15 cellular contexts compared by ENCODE assay signal in the genomic region with DNA sequence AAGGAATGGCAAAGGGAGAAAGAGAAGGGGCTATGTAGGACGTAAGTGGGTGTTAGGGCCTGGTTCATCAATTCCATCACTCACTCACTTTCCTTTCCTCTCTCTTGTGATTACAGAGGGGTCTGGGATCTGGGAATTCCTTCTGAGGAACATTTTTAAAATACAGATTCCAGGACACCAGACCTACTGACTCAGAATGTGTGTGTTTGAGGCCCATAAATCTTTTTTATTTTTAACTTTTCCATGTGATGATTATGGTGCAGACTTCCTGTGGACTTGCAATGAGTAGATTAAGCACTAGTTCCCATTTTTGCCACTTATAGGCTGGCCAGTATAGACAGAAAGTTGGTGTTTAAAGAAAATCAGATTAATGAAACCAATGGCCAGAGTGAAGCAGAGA. TPM values are rescaled to one million over a fixed set of nuclear protein-coding genes. Genes with fewer than 3 reads are reported as not detected.
DNase-seq lines count a peak whose midpoint lies in the region; ATAC-seq and TF ChIP-seq lines count a peak whose summit lies in the region.
"Had no signal": no experiment of that assay in that cellular context is flagged by ENCODE, and none has a peak within 500 bp of the region (broad histone marks: within the 10 kb centered on the region; RNA-seq: fewer than 3 reads in every experiment).

No MANE protein-coding gene starts in this region.

- peaks cover 19% of the 10 kb centered on the region for H3K4me1 Mint-ChIP-seq in activated naive CD8-positive, alpha-beta T cell (ENCODE audit: low read depth)
- H3K4me1 Mint-ChIP-seq: immature natural killer cell had no signal

- H3K36me3 Mint-ChIP-seq in activated naive CD8-positive, alpha-beta T cell, result no peaks in the 10 kb centered on the region
- H3K36me3 Mint-ChIP-seq: activated naive CD4-positive, alpha-beta T cell treated with anti-CD3 and anti-CD28 coated beads, Interleukin-2, amount 50 U/mL, for 24 hours had no signal

- CTCF ChIA-PET in mammary epithelial cell (lab: Charles Lee; ENCODE audit: low non-redundant PET), result no interaction called here

- no peak overlapping the region for H3K9ac ChIP-seq in mammary epithelial cell (ENCODE audit: insufficient read depth, low read length)
- H3K9ac ChIP-seq in subcutaneous abdominal adipose tissue (ENCODE audit: low read length in 5 of 5), result no peak overlapping the region

- no peaks in the 10 kb centered on the region for H3K9me3 ChIP-seq in mammary epithelial cell (replicated peaks; ENCODE audit: insufficient read depth, low read length)
- no peaks in the 10 kb centered on the region for H3K9me3 ChIP-seq in breast epithelium
- H3K9me3 ChIP-seq in subcutaneous abdominal adipose tissue (ENCODE audit: control insufficient read depth in 5 of 5, low read length in 5 of 5), result no peaks in the 10 kb centered on the region

- in situ Hi-C loops in mammary epithelial cell (cut with MboI; ENCODE audit: low sequenced_read_pairs in 2 of 2), result no loop called here

- BruUV-seq in mammary epithelial cell (replicated peaks; lab: Mats Ljungman, UMichigan), result no TSS peak

- H2AFZ ChIP-seq in mammary epithelial cell (ENCODE audit: low read depth, low read length), result peak overlapping the region; percentile 25

- no peak for TF ChIP-seq POLR2A in breast epithelium (IDR thresholded peaks at IDR 0.05)

- H3K27me3 Mint-ChIP-seq in activated naive CD8-positive, alpha-beta T cell, result no peaks in the 10 kb centered on the region
- H3K27me3 Mint-ChIP-seq: activated naive CD4-positive, alpha-beta T cell treated with anti-CD3 and anti-CD28 coated beads, Interleukin-2, amount 50 U/mL, for 24 hours had no signal

- DNase-seq in mammary epithelial cell (peak; percentile 2), breast epithelium (ENCODE audit: low spot score in 2 of 2) (no peak), NCI-H345 treated with DMSO at 0.1 percent for 48 hours (lab: John Stamatoyannopoulos, UW; ENCODE audit: unreplicated experiment) (no peak), HT-29 (ENCODE audit: low spot score) (no peak)
- DNase-seq: AML-193, DMS79, immature natural killer cell, NCI-H1436 treated with DMSO at 0.1 percent for 48 hours, NCI-H69 had no signal

- 100% methylated on average over 1 of the region's 1 CpG for WGBS in mammary epithelial cell (ENCODE audit: low coverage, missing lambda C conversion rate)

- no peaks in the 10 kb centered on the region for H3K36me3 ChIP-seq in mammary epithelial cell (ENCODE audit: insufficient read depth, low read length)
- H3K36me3 ChIP-seq in breast epithelium, result no peaks in the 10 kb centered on the region
- H3K36me3 ChIP-seq in subcutaneous abdominal adipose tissue (ENCODE audit: control insufficient read depth in 5 of 5, insufficient read depth in 5 of 5, low read length in 5 of 5), result no peaks in the 10 kb centered on the region
- H3K36me3 ChIP-seq: SJSA1 had no signal

- H3K27ac ChIP-seq in mammary epithelial cell (ENCODE audit: insufficient read depth, low read depth, low read length) (no peak overlapping the region), breast epithelium (no peak overlapping the region), subcutaneous abdominal adipose tissue (ENCODE audit: low read depth, low read length) (peak overlapping the region; percentile 25)
- H3K27ac ChIP-seq: SJSA1 had no signal

- H3K4me2 ChIP-seq in mammary epithelial cell (ENCODE audit: insufficient read depth, low read depth, low read length), result no peak overlapping the region

- H3K4me1 ChIP-seq in mammary epithelial cell (ENCODE audit: insufficient read depth, low read length) (no peaks in the 10 kb centered on the region), breast epithelium (no peaks in the 10 kb centered on the region), subcutaneous abdominal adipose tissue (ENCODE audit: control insufficient read depth in 5 of 5, insufficient read depth in 5 of 5, low read length in 5 of 5) (peaks cover 0 to 10% (median 0%) of the 10 kb centered on the region in 5 donors)
- H3K4me1 ChIP-seq: SJSA1 had no signal

- H3K27ac Mint-ChIP-seq in activated naive CD8-positive, alpha-beta T cell, result peak overlapping the region; percentile 73
- H3K27ac Mint-ChIP-seq: immature natural killer cell had no signal

- ATAC-seq in HG03095 (IDR thresholded peaks at IDR 0.05; ENCODE audit: unreplicated experiment) (peak; percentile 5), GM21528 (IDR thresholded peaks at IDR 0.05; ENCODE audit: low FRiP score, unreplicated experiment) (no peak)

- no peaks in the 10 kb centered on the region for H3K79me2 ChIP-seq in mammary epithelial cell (ENCODE audit: insufficient read depth, low read length)

- TF ChIP-seq CTCF in mammary epithelial cell (conservative IDR thresholded peaks at IDR 0.05 in 1 of 2, IDR thresholded peaks at IDR 0.05 in 1 of 2; ENCODE audit: extremely low read depth in 1 of 2, insufficient read depth in 1 of 2, low read depth in 1 of 2, low read length in 2 of 2), result no peak
- TF ChIP-seq CTCF in breast epithelium (IDR thresholded peaks at IDR 0.05), result no peak

- peak overlapping the region; percentile 23 for H3K4me3 Mint-ChIP-seq in activated naive CD8-positive, alpha-beta T cell
- H3K4me3 Mint-ChIP-seq: activated naive CD4-positive, alpha-beta T cell treated with anti-CD3 and anti-CD28 coated beads, Interleukin-2, amount 50 U/mL, for 24 hours; immature natural killer cell had no signal

- intact Hi-C loops in mammary epithelial cell (cut with micrococcal nuclease) (no loop called here), breast epithelium (cut with DNase I; ENCODE audit: low total_unique reads) (no loop called here)

- no peaks in the 10 kb centered on the region for H3K9me3 Mint-ChIP-seq in activated naive CD8-positive, alpha-beta T cell (ENCODE audit: low read depth)
- H3K9me3 Mint-ChIP-seq: activated naive CD4-positive, alpha-beta T cell treated with anti-CD3 and anti-CD28 coated beads, Interleukin-2, amount 50 U/mL, for 24 hours; immature natural killer cell had no signal

- H3K27me3 ChIP-seq in mammary epithelial cell (ENCODE audit: insufficient read depth, low read length) (no peaks in the 10 kb centered on the region), breast epithelium (no peaks in the 10 kb centered on the region), subcutaneous abdominal adipose tissue (ENCODE audit: control insufficient read depth in 5 of 5, insufficient read depth in 4 of 5, low read length in 5 of 5) (no peaks in the 10 kb centered on the region)

- dilution Hi-C loops in mammary epithelial cell (cut with HindIII; ENCODE audit: low sequenced_read_pairs), result no loop called here

- no peak overlapping the region for H3K4me3 ChIP-seq in mammary epithelial cell (replicated peaks in 1 of 3; ENCODE audit: insufficient read depth in 1 of 3, low read depth in 2 of 3, low read length in 3 of 3)
- H3K4me3 ChIP-seq in breast epithelium, result no peak overlapping the region
- H3K4me3 ChIP-seq in subcutaneous abdominal adipose tissue (ENCODE audit: low read depth in 1 of 5, low read length in 5 of 5), result no peak overlapping the region
- H3K4me3 ChIP-seq: SJSA1 had no signal

- no peaks in the 10 kb centered on the region for H4K20me1 ChIP-seq in mammary epithelial cell (ENCODE audit: insufficient read depth, low read length)

RNA-seq across cellular contexts. Expression of gene SLC41A2, which starts 28.2 kb away (rescaled TPM):
- total RNA-seq in mammary epithelial cell (10 to 100 TPM; 11.9 to 17.8 TPM), breast epithelium (10 to 100 TPM; 29.3 to 46.2 (median 41.9) TPM)
- 1.5 TPM for polyA plus RNA-seq in mammary epithelial cell
- 5.6 TPM for polyA minus RNA-seq in mammary epithelial cell
- total RNA-seq in HT-29 (2014; rRNA removed; shearing (Covaris generic)), result 33.2 and 33.4 TPM in 2 replicates

RNA-seq across cellular contexts. Expression of gene NOPCHAP1, which starts 56.2 kb away (rescaled TPM):
- 10 to 100 TPM in 1 of 2 donors, 1 to 10 TPM in 1; 5.2 to 29.6 TPM for total RNA-seq in mammary epithelial cell
- polyA plus RNA-seq in mammary epithelial cell, result 16.3 TPM
- polyA minus RNA-seq in mammary epithelial cell, result 3.6 TPM
- total RNA-seq in breast epithelium, result 1 to 10 TPM; 5.3 to 9.8 (median 6.4) TPM
- 23.5 and 24.1 TPM in 2 replicates for total RNA-seq in HT-29 (2014; rRNA removed; shearing (Covaris generic))
